8 cellular contexts compared by ENCODE assay signal in genomic region chr11:1515082-1516060, GRCh38. TPM values are rescaled to one million over a fixed set of nuclear protein-coding genes. Genes with fewer than 3 reads are reported as not detected.
DNase-seq lines count a peak whose midpoint lies in the region; ATAC-seq and TF ChIP-seq lines count a peak whose summit lies in the region.

No MANE protein-coding gene starts in this region.

- DNase-seq in NCI-H146 treated with DMSO at 0.1 percent for 48 hours (lab: John Stamatoyannopoulos, UW; ENCODE audit: unreplicated experiment) (peak; percentile 12), WTC11 (ENCODE audit: low spot score) (peak; percentile 92), brain microvascular endothelial cell (peak; percentile 54), inferior parietal cortex (ENCODE audit: extremely low spot score) (peak; percentile 82)
- DNase-seq in stimulated activated CD4-positive, alpha-beta T cell treated with anti-CD3 and anti-CD28 coated beads, Interleukin-12 subunit alpha, Interleukin-12 subunit beta, amount 100 ng/mL, for 4 hours = peak; percentile 80

- no peaks in the 10 kb centered on the region for H3K27me3 Mint-ChIP-seq in WTC11 (ENCODE audit: low read depth)

- no peaks in the 10 kb centered on the region for H3K36me3 Mint-ChIP-seq in WTC11

- no peak overlapping the region for H3K27ac ChIP-seq in brain microvascular endothelial cell

- TF ChIP-seq CTCF in GM12873 (IDR thresholded peaks at IDR 0.05; ENCODE audit: insufficient read depth, low read depth, low read length, missing control alignments) = peak; percentile 93
- peak; percentile 85 for TF ChIP-seq CTCF in WTC11 (IDR thresholded peaks at IDR 0.05)
- peak; percentile 94 for TF ChIP-seq CTCF in brain microvascular endothelial cell (IDR thresholded peaks at IDR 0.05; ENCODE audit: low read depth, low read length, missing control alignments)

- ATAC-seq in WTC11 (peak; percentile 90), HG03469 (IDR thresholded peaks at IDR 0.05; ENCODE audit: unreplicated experiment) (no peak), HG02798 (IDR thresholded peaks at IDR 0.05; ENCODE audit: poor library complexity, unreplicated experiment) (no peak)

- in situ Hi-C loops in brain microvascular endothelial cell (cut with HindIII; ENCODE audit: low pct_ligation_motif_present, low sequenced_read_pairs) = no loop called here

- POLR2A ChIA-PET in WTC11 (lab: Charles Lee) = interaction anchor here (0.5 kb wide), 1 partner anchor 759 kb away, joined by 3 read pairs; no protein-coding TSS in a partner anchor

- peaks cover 21% of the 10 kb centered on the region for H3K4me1 Mint-ChIP-seq in WTC11

- no peak overlapping the region for H3K27ac Mint-ChIP-seq in WTC11

- H3K4me3 ChIP-seq in brain microvascular endothelial cell (ENCODE audit: low read depth, low read length) = no peak overlapping the region

- no peaks in the 10 kb centered on the region for H3K27me3 ChIP-seq in brain microvascular endothelial cell (replicated peaks)

- H3K36me3 ChIP-seq in brain microvascular endothelial cell (replicated peaks) = no peaks in the 10 kb centered on the region

- H3K4me3 Mint-ChIP-seq in WTC11 = no peak overlapping the region

- CTCF ChIA-PET in WTC11 (lab: Charles Lee) = interaction anchor here (0.6 to 3.1 kb wide), 20 partner anchors 10 to 403 kb away, joined by 3 to 19 read pairs (median 4); partner anchors contain the start of genes BRSK2 and MOB2

- no peaks in the 10 kb centered on the region for H3K9me3 Mint-ChIP-seq in WTC11

TF ChIP-seq in WTC11, 78 proteins besides CTCF, POLR2A, EP300 and RAD21 (continues in another document):
- TF ChIP-seq SMAD3 (CRISPR knock-in tag; IDR thresholded peaks at IDR 0.05; ENCODE audit: borderline replicate concordance) (peak; percentile 60; the same call in 1 of the 2 replicates), PREB (CRISPR knock-in tag; IDR thresholded peaks at IDR 0.05; ENCODE audit: borderline replicate concordance) (no peak), SMAD4 (CRISPR knock-in tag; IDR thresholded peaks at IDR 0.05) (no peak), HMGXB4 (CRISPR knock-in tag; IDR thresholded peaks at IDR 0.05) (0 out of 2 replicates have a peak, but pooled peaks have one; percentile 38), ZBTB21 (CRISPR knock-in tag; IDR thresholded peaks at IDR 0.05; ENCODE audit: borderline replicate concordance) (no peak), ZNF532 (CRISPR knock-in tag; IDR thresholded peaks at IDR 0.05; ENCODE audit: borderline replicate concordance) (no peak), GABPB1 (CRISPR knock-in tag; IDR thresholded peaks at IDR 0.05) (no peak), ATF2 (CRISPR knock-in tag; IDR thresholded peaks at IDR 0.05; ENCODE audit: borderline replicate concordance, low read depth) (no peak), ZMAT4 (CRISPR knock-in tag; IDR thresholded peaks at IDR 0.05) (no peak), FOXJ3 (CRISPR knock-in tag; IDR thresholded peaks at IDR 0.05; ENCODE audit: borderline replicate concordance) (no peak), KAT7 (CRISPR knock-in tag; IDR thresholded peaks at IDR 0.05; ENCODE audit: borderline replicate concordance) (no peak), ZNF512 (CRISPR knock-in tag; IDR thresholded peaks at IDR 0.05; ENCODE audit: borderline replicate concordance) (no peak), TEAD4 (CRISPR knock-in tag; IDR thresholded peaks at IDR 0.05) (no peak)

RNA-seq across cellular contexts. Expression of gene MOB2, which starts 28.8 kb away (rescaled TPM):
- 17.7 to 23.4 TPM (median 21.7 TPM) in 3 replicates for total RNA-seq in WTC11 (2021)

RNA-seq across cellular contexts. Expression of gene DUSP8, which starts 56.7 kb away (rescaled TPM):
- 1.7 to 2.5 TPM (median 2.4 TPM) in 3 replicates for total RNA-seq in WTC11 (2021)

Comparison
In these comparisons a context has a peak if more than half of its experiments do, and no peak if none do; other contexts are left out.
1. DNase-seq: peak in every context shown above with its lines; median percentile 92 in WTC11; 82 in inferior parietal cortex; 80 in stimulated activated CD4-positive, alpha-beta T cell treated with anti-CD3 and anti-CD28 coated beads, Interleukin-12 subunit alpha, Interleukin-12 subunit beta, amount 100 ng/mL, for 4 hours; 54 in brain microvascular endothelial cell; 12 in NCI-H146 treated with DMSO at 0.1 percent for 48 hours.